8 cellular contexts compared by ENCODE assay signal in genomic region chr7:17275749-17276671, GRCh38. TPM values are rescaled to one million over a fixed set of nuclear protein-coding genes. Genes with fewer than 3 reads are reported as not detected.
DNase-seq lines count a peak whose midpoint lies in the region; ATAC-seq and TF ChIP-seq lines count a peak whose summit lies in the region.

No MANE protein-coding gene starts in this region.

- H3K27me3 ChIP-seq in effector memory CD4-positive, alpha-beta T cell (replicated peaks; ENCODE audit: control insufficient read depth, insufficient read depth, low read length, poor library complexity, severe bottlenecking), result no peaks in the 10 kb centered on the region

- DNase-seq in AG08395 (ENCODE audit: low spot score), result peak; percentile 88
- peak; percentile 99 for DNase-seq in NCI-H226
- DNase-seq in epithelial cell of prostate (ENCODE audit: low read depth, low spot score), result peak; percentile 73
- DNase-seq in neural crest cell (ENCODE audit: low read depth, low spot score), result no peak
- no peak for DNase-seq in NCI-H748 (lab: John Stamatoyannopoulos, UW; ENCODE audit: unreplicated experiment)
- no peak for DNase-seq in 8988T
- no peak for DNase-seq in effector memory CD4-positive, alpha-beta T cell

- H3K9me3 ChIP-seq in effector memory CD4-positive, alpha-beta T cell (ENCODE audit: control insufficient read depth, low read length), result no peaks in the 10 kb centered on the region

- peaks cover 15% of the 10 kb centered on the region for H3K4me1 Mint-ChIP-seq in neural crest cell

- no peaks in the 10 kb centered on the region for H3K27me3 Mint-ChIP-seq in neural crest cell (ENCODE audit: low read depth)

- peak overlapping the region; percentile 20 for H3K27ac Mint-ChIP-seq in neural crest cell (ENCODE audit: unreplicated experiment)

- peaks cover 8% of the 10 kb centered on the region for H3K9me3 Mint-ChIP-seq in neural crest cell

- H3K4me1 ChIP-seq in effector memory CD4-positive, alpha-beta T cell (ENCODE audit: control insufficient read depth, insufficient read depth, low read length, poor library complexity, severe bottlenecking), result no peaks in the 10 kb centered on the region

- no peak for TF ChIP-seq CTCF in neural crest cell (conservative IDR thresholded peaks at IDR 0.05)

- H3K4me3 ChIP-seq in effector memory CD4-positive, alpha-beta T cell (ENCODE audit: insufficient read depth, low read depth, low read length, poor library complexity, severe bottlenecking), result no peak overlapping the region

- H3K36me3 Mint-ChIP-seq in neural crest cell (ENCODE audit: low read depth), result peaks cover 12% of the 10 kb centered on the region

- no peak for ATAC-seq in HG03521 (IDR thresholded peaks at IDR 0.05; ENCODE audit: unreplicated experiment)

- H3K36me3 ChIP-seq in effector memory CD4-positive, alpha-beta T cell (ENCODE audit: control insufficient read depth, insufficient read depth, low read length), result no peaks in the 10 kb centered on the region

- H3K27ac ChIP-seq in epithelial cell of prostate, result peak overlapping the region; percentile 75
- H3K27ac ChIP-seq in effector memory CD4-positive, alpha-beta T cell (ENCODE audit: insufficient read depth, low read length, poor library complexity, severe bottlenecking), result no peak overlapping the region

- no peak overlapping the region for H3K4me3 Mint-ChIP-seq in neural crest cell

RNA-seq across cellular contexts. Expression of gene AHR, which starts 22.4 kb away (rescaled TPM):
- total RNA-seq in neural crest cell, result 12.1 and 13.0 TPM in 2 replicates

Comparison
In these comparisons a context has a peak if more than half of its experiments do, and no peak if none do; other contexts are left out.
1. DNase-seq: peak in AG08395 (single experiment), NCI-H226 (single experiment) and epithelial cell of prostate (single experiment); none in neural crest cell (single experiment), NCI-H748 (single experiment), 8988T (single experiment) and effector memory CD4-positive, alpha-beta T cell (0 of 3).